ENCODE assay signal across 10 cellular contexts in genomic region chr6:20706293-20707165, GRCh38.
DNase-seq lines count a peak whose midpoint lies in the region; ATAC-seq, FAIRE-seq and TF ChIP-seq lines count a peak whose summit lies in the region.
"Had no signal": no experiment of that assay in that cellular context is flagged by ENCODE, and none has a peak within 500 bp of the region (broad histone marks: within the 10 kb centered on the region; RNA-seq: fewer than 3 reads in every experiment).

No MANE protein-coding gene starts in this region.

- 46 to 69% (median 48%) methylated on average over 2 of the region's 2 CpGs for WGBS in small intestine, 3 donors

- no peaks in the 10 kb centered on the region for H3K9me3 ChIP-seq in small intestine (ENCODE audit: control insufficient read depth, low read depth)

- no peak overlapping the region for H3K4me3 Mint-ChIP-seq in activated CD8-positive, alpha-beta T cell treated with anti-CD3 and anti-CD28 coated beads for 36 hours
- no peak overlapping the region for H3K4me3 Mint-ChIP-seq in activated CD8-positive, alpha-beta T cell treated with anti-CD3 and anti-CD28 coated beads, Interleukin-2, amount 10 ng/mL, durations not matched to agents 7 days and 5 days
- H3K4me3 Mint-ChIP-seq in activated T-helper 17 cell treated with anti-CD3 and anti-CD28 coated beads, Interleukin-2, amount 50 U/mL, for 72 hours: no peak overlapping the region
- H3K4me3 Mint-ChIP-seq: activated CD4-positive, alpha-beta T cell treated with anti-CD3 and anti-CD28 coated beads, Interleukin-2, amount 10 ng/mL, durations not matched to agents 7 days and 5 days had no signal

- intact Hi-C loops in activated CD8-positive, alpha-beta T cell treated with anti-CD3 and anti-CD28 coated beads for 36 hours (cut with micrococcal nuclease): no loop called here

- H3K27me3 ChIP-seq in small intestine (ENCODE audit: control insufficient read depth in 2 of 2, insufficient read depth in 2 of 2, low read length in 2 of 2): no peaks in the 10 kb centered on the region

- TF ChIP-seq CTCF in activated CD8-positive, alpha-beta T cell treated with anti-CD3 and anti-CD28 coated beads for 36 hours (IDR thresholded peaks at IDR 0.05): no peak

- no peak overlapping the region for H3K27ac Mint-ChIP-seq in activated CD8-positive, alpha-beta T cell treated with anti-CD3 and anti-CD28 coated beads for 36 hours
- no peak overlapping the region for H3K27ac Mint-ChIP-seq in activated CD8-positive, alpha-beta T cell treated with anti-CD3 and anti-CD28 coated beads, Interleukin-2, amount 10 ng/mL, durations not matched to agents 7 days and 5 days
- peak overlapping the region; percentile 79 for H3K27ac Mint-ChIP-seq in activated T-helper 17 cell treated with anti-CD3 and anti-CD28 coated beads, Interleukin-2, amount 50 U/mL, for 72 hours
- H3K27ac Mint-ChIP-seq: activated CD4-positive, alpha-beta T cell treated with anti-CD3 and anti-CD28 coated beads, Interleukin-2, amount 10 ng/mL, durations not matched to agents 7 days and 5 days had no signal

- DNase-seq in activated CD8-positive, alpha-beta T cell treated with anti-CD3 and anti-CD28 coated beads for 36 hours: no peak
- no peak for DNase-seq in activated CD8-positive, alpha-beta T cell treated with anti-CD3 and anti-CD28 coated beads, Interleukin-2, amount 10 ng/mL, durations not matched to agents 7 days and 5 days
- DNase-seq in NCI-H1694 (lab: John Stamatoyannopoulos, UW): peak; percentile 74
- peak; percentile 67 for DNase-seq in small intestine
- no peak for DNase-seq in RKO (ENCODE audit: low spot score)
- DNase-seq in stimulated activated CD4-positive, alpha-beta T cell treated with anti-CD3 and anti-CD28 coated beads, Interleukin-1b, Interleukin-23, amount 100 ng/mL, for 48 hours: no peak
- DNase-seq: activated CD4-positive, alpha-beta T cell treated with anti-CD3 and anti-CD28 coated beads, Interleukin-2, amount 10 ng/mL, durations not matched to agents 7 days and 5 days; caudate nucleus had no signal

- no peak overlapping the region for H3K4me3 ChIP-seq in small intestine (ENCODE audit: low read depth in 1 of 2, low read length in 2 of 2)

- H3K27me3 Mint-ChIP-seq in activated CD8-positive, alpha-beta T cell treated with anti-CD3 and anti-CD28 coated beads for 36 hours: no peaks in the 10 kb centered on the region
- no peaks in the 10 kb centered on the region for H3K27me3 Mint-ChIP-seq in activated CD8-positive, alpha-beta T cell treated with anti-CD3 and anti-CD28 coated beads, Interleukin-2, amount 10 ng/mL, durations not matched to agents 7 days and 5 days (ENCODE audit: low read depth)
- no peaks in the 10 kb centered on the region for H3K27me3 Mint-ChIP-seq in activated T-helper 17 cell treated with anti-CD3 and anti-CD28 coated beads, Interleukin-2, amount 50 U/mL, for 72 hours
- H3K27me3 Mint-ChIP-seq: activated CD4-positive, alpha-beta T cell treated with anti-CD3 and anti-CD28 coated beads, Interleukin-2, amount 10 ng/mL, durations not matched to agents 7 days and 5 days had no signal

- no peaks in the 10 kb centered on the region for H3K4me1 ChIP-seq in small intestine (ENCODE audit: control insufficient read depth in 2 of 2, insufficient read depth in 1 of 2, low read depth in 1 of 2, low read length in 1 of 2)

- H3K27ac ChIP-seq in small intestine (ENCODE audit: low read depth in 1 of 2, low read length in 1 of 2): no peak overlapping the region

- POLR2A ChIA-PET in activated CD8-positive, alpha-beta T cell treated with anti-CD3 and anti-CD28 coated beads for 36 hours (lab: Charles Lee): no interaction called here
- POLR2A ChIA-PET in activated CD8-positive, alpha-beta T cell treated with anti-CD3 and anti-CD28 coated beads, Interleukin-2, amount 10 ng/mL, durations not matched to agents 7 days and 5 days (lab: Charles Lee): no interaction called here

- CTCF ChIA-PET in activated CD8-positive, alpha-beta T cell treated with anti-CD3 and anti-CD28 coated beads for 36 hours (lab: Charles Lee): no interaction called here
- CTCF ChIA-PET in activated CD8-positive, alpha-beta T cell treated with anti-CD3 and anti-CD28 coated beads, Interleukin-2, amount 10 ng/mL, durations not matched to agents 7 days and 5 days (lab: Charles Lee): no interaction called here

- peaks cover 66% of the 10 kb centered on the region for H3K4me1 Mint-ChIP-seq in activated CD8-positive, alpha-beta T cell treated with anti-CD3 and anti-CD28 coated beads for 36 hours (ENCODE audit: low read depth)
- peaks cover 39% of the 10 kb centered on the region for H3K4me1 Mint-ChIP-seq in activated CD8-positive, alpha-beta T cell treated with anti-CD3 and anti-CD28 coated beads, Interleukin-2, amount 10 ng/mL, durations not matched to agents 7 days and 5 days (ENCODE audit: low read depth)
- peaks cover 37% of the 10 kb centered on the region for H3K4me1 Mint-ChIP-seq in activated T-helper 17 cell treated with anti-CD3 and anti-CD28 coated beads, Interleukin-2, amount 50 U/mL, for 72 hours

- no peaks in the 10 kb centered on the region for H3K36me3 Mint-ChIP-seq in activated CD8-positive, alpha-beta T cell treated with anti-CD3 and anti-CD28 coated beads for 36 hours (ENCODE audit: low read depth)
- H3K36me3 Mint-ChIP-seq in activated CD8-positive, alpha-beta T cell treated with anti-CD3 and anti-CD28 coated beads, Interleukin-2, amount 10 ng/mL, durations not matched to agents 7 days and 5 days (ENCODE audit: low read depth): peaks cover 4% of the 10 kb centered on the region
- no peaks in the 10 kb centered on the region for H3K36me3 Mint-ChIP-seq in activated T-helper 17 cell treated with anti-CD3 and anti-CD28 coated beads, Interleukin-2, amount 50 U/mL, for 72 hours (ENCODE audit: low read depth)

- no peaks in the 10 kb centered on the region for H3K9me3 Mint-ChIP-seq in activated CD8-positive, alpha-beta T cell treated with anti-CD3 and anti-CD28 coated beads for 36 hours
- no peaks in the 10 kb centered on the region for H3K9me3 Mint-ChIP-seq in activated CD8-positive, alpha-beta T cell treated with anti-CD3 and anti-CD28 coated beads, Interleukin-2, amount 10 ng/mL, durations not matched to agents 7 days and 5 days (ENCODE audit: insufficient read depth)
- H3K9me3 Mint-ChIP-seq in activated T-helper 17 cell treated with anti-CD3 and anti-CD28 coated beads, Interleukin-2, amount 50 U/mL, for 72 hours: no peaks in the 10 kb centered on the region
- H3K9me3 Mint-ChIP-seq: activated CD4-positive, alpha-beta T cell treated with anti-CD3 and anti-CD28 coated beads, Interleukin-2, amount 10 ng/mL, durations not matched to agents 7 days and 5 days had no signal

- peak; percentile 60 for ATAC-seq in activated CD8-positive, alpha-beta T cell treated with anti-CD3 and anti-CD28 coated beads for 36 hours
- no peak for ATAC-seq in activated CD8-positive, alpha-beta T cell treated with anti-CD3 and anti-CD28 coated beads, Interleukin-2, amount 10 ng/mL, durations not matched to agents 7 days and 5 days
- ATAC-seq in activated T-helper 17 cell treated with anti-CD3 and anti-CD28 coated beads, Interleukin-2, amount 50 U/mL, for 72 hours (replicated peaks): peak; percentile 78
- no peak for ATAC-seq in GM19023 (IDR thresholded peaks at IDR 0.05; ENCODE audit: unreplicated experiment)

- peak; percentile 39 for FAIRE-seq in small intestine (lab: Jason Lieb, UNC)

- H3K36me3 ChIP-seq in small intestine (ENCODE audit: control insufficient read depth in 2 of 2, insufficient read depth in 2 of 2, low read length in 2 of 2): no peaks in the 10 kb centered on the region

Comparison
In these comparisons a context has a peak if more than half of its experiments do, and no peak if none do; other contexts are left out.
1. ATAC-seq: peak in activated CD8-positive, alpha-beta T cell treated with anti-CD3 and anti-CD28 coated beads for 36 hours (single experiment) and activated T-helper 17 cell treated with anti-CD3 and anti-CD28 coated beads, Interleukin-2, amount 50 U/mL, for 72 hours (single experiment); none in activated CD8-positive, alpha-beta T cell treated with anti-CD3 and anti-CD28 coated beads, Interleukin-2, amount 10 ng/mL, durations not matched to agents 7 days and 5 days (single experiment) and GM19023 (single experiment).
2. DNase-seq: peak in NCI-H1694 (single experiment) and small intestine (single experiment); none in activated CD8-positive, alpha-beta T cell treated with anti-CD3 and anti-CD28 coated beads for 36 hours (single experiment), activated CD8-positive, alpha-beta T cell treated with anti-CD3 and anti-CD28 coated beads, Interleukin-2, amount 10 ng/mL, durations not matched to agents 7 days and 5 days (single experiment), RKO (single experiment) and stimulated activated CD4-positive, alpha-beta T cell treated with anti-CD3 and anti-CD28 coated beads, Interleukin-1b, Interleukin-23, amount 100 ng/mL, for 48 hours (single experiment).